In genomic region chr11:32775908-32776307, GRCh38 we compare ENCODE assay signal across 1 cellular context.
A peak's percentile ranks its signal among the peaks of the same experiment; 100 is the strongest.
TF ChIP-seq lines count a peak whose summit lies in the region.

No MANE protein-coding gene starts in this region.

TF ChIP-seq in GM12878, 131 proteins besides CTCF, POLR2A, EP300 and RAD21:
- TF ChIP-seq SIN3A (IDR thresholded peaks at IDR 0.05; ENCODE audit: low read depth, low read length) = no peak
- TF ChIP-seq YBX1 (IDR thresholded peaks at IDR 0.05) = no peak
- TF ChIP-seq CEBPZ (IDR thresholded peaks at IDR 0.05; ENCODE audit: low read depth, low read length) = no peak
- TF ChIP-seq HDGF (IDR thresholded peaks at IDR 0.05) = peak; percentile 65; the same call in 1 of the 2 replicates
- no peak for TF ChIP-seq BCL3 (IDR thresholded peaks at IDR 0.05; ENCODE audit: borderline replicate concordance, insufficient read depth, low read depth, low read length, poor library complexity, severe bottlenecking)
- no peak for TF ChIP-seq MEF2A (IDR thresholded peaks at IDR 0.05; ENCODE audit: insufficient read depth, low read depth, low read length)
- no peak for TF ChIP-seq KLF5 (IDR thresholded peaks at IDR 0.05; ENCODE audit: partially characterized antibody)
- no peak for TF ChIP-seq NR2F1 (conservative IDR thresholded peaks at IDR 0.05)
- no peak for TF ChIP-seq JUND (IDR thresholded peaks at IDR 0.05; ENCODE audit: low read depth, low read length)
- 0 out of 2 replicates have a peak, but pooled peaks have one; percentile 12 for TF ChIP-seq ATF7 (IDR thresholded peaks at IDR 0.05; ENCODE audit: low read depth)
- no peak for TF ChIP-seq HDAC2 (IDR thresholded peaks at IDR 0.05)
- TF ChIP-seq YY1 (IDR thresholded peaks at IDR 0.05; ENCODE audit: low read depth, low read length) = no peak
- no peak for TF ChIP-seq ZNF384 (IDR thresholded peaks at IDR 0.05; ENCODE audit: borderline replicate concordance, low read depth, low read length)
- TF ChIP-seq EZH2 (IDR thresholded peaks at IDR 0.05; ENCODE audit: borderline replicate concordance, control insufficient read depth, low read depth, low read length) = no peak
- TF ChIP-seq ZNF274 (IDR thresholded peaks at IDR 0.05; ENCODE audit: insufficient read depth, insufficient read length) = no peak
- no peak for TF ChIP-seq SP1 (IDR thresholded peaks at IDR 0.05; ENCODE audit: low read depth, low read length)
- TF ChIP-seq RAD51 (IDR thresholded peaks at IDR 0.05) = no peak
